Comparison of ENCODE assay signal across 9 cellular contexts in the genomic region with DNA sequence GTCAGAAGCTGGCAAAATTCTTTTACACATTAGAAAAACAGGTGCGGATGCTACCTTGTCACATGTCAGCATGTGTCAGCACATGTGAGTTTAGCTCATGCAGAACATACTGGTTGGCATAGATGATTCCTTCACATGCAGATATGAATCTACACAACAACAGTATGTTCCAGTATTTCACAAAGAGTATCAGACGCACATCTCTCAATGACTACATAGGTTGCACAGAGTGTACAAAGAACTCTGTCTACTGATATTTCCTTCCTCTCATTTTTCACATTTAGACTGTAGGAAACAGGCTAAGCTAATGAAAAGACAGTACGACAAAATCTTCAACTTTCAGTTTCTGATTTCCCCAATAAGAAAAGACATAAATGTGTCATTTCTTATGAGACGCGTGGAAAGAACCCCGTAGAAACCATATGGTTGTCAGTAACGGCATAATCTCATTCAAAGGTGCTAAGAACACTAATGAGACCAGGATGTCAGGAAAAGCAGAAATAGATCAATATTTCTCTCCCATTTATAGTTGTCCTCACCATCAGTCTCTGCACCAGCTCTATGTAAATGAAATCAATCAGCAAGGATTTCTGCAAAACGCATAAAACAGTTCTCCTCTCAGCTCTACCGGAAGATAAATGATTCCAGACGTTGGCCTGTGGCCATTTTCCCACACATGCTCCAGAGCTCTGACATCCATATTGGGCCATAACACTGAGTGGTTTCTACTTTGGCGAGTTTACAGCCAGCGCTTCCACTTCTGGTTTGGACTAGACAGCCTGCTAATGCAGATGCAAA.
A peak's percentile ranks its signal among the peaks of the same experiment; 100 is the strongest.
DNase-seq lines count a peak whose midpoint lies in the region; ATAC-seq, FAIRE-seq and TF ChIP-seq lines count a peak whose summit lies in the region.
"Had no signal": no experiment of that assay in that cellular context is flagged by ENCODE, and none has a peak within 500 bp of the region (broad histone marks: within the 10 kb centered on the region; RNA-seq: fewer than 3 reads in every experiment).

No MANE protein-coding gene starts in this region.

- H3K36me3 ChIP-seq in astrocyte (ENCODE audit: insufficient read depth, low read length) (no peaks in the 10 kb centered on the region), HepG2 (replicated peaks in 1 of 2; ENCODE audit: control insufficient read depth in 1 of 2, insufficient read depth in 2 of 2, low read length in 2 of 2) (peaks cover 0 to 11% of the 10 kb centered on the region in 2 experiments; a peak in 3 of 5 replicates), urinary bladder (ENCODE audit: insufficient read depth) (no peaks in the 10 kb centered on the region)

- peaks cover 38% of the 10 kb centered on the region for H3K4me1 Mint-ChIP-seq in astrocyte (ENCODE audit: low read depth, unreplicated experiment)

- DNase-seq in activated naive CD4-positive, alpha-beta T cell treated with anti-CD3 and anti-CD28 coated beads, Interleukin-2, amount 50 U/mL, for 72 hours (ENCODE audit: low spot score in 2 of 2): no peak
- DNase-seq in activated naive CD4-positive, alpha-beta T cell (lab: John Stamatoyannopoulos, UW): no peak
- DNase-seq in astrocyte (ENCODE audit: low read depth): peak; percentile 87
- no peak for DNase-seq in HepG2 (ENCODE audit: low spot score)
- DNase-seq in stimulated activated CD4-positive, alpha-beta T cell treated with anti-CD3 and anti-CD28 coated beads, Interleukin-12 subunit alpha, Interleukin-12 subunit beta, amount 100 ng/mL, for 4 hours: no peak

- peak overlapping the region; percentile 68 for H3K4me2 ChIP-seq in astrocyte (ENCODE audit: low read length)
- H3K4me2 ChIP-seq in HepG2 (ENCODE audit: low read depth, low read length): no peak overlapping the region

- H3K9me3 ChIP-seq in astrocyte (ENCODE audit: insufficient read depth, low read depth, low read length): no peaks in the 10 kb centered on the region
- H3K9me3 ChIP-seq in HepG2 (ENCODE audit: low read length): no peaks in the 10 kb centered on the region

- peaks cover 97% of the 10 kb centered on the region for H3K79me2 ChIP-seq in astrocyte (ENCODE audit: insufficient read depth, low read length)
- H3K79me2 ChIP-seq in HepG2 (ENCODE audit: insufficient read depth, low read length): peaks cover 41% of the 10 kb centered on the region

- CTCF ChIA-PET in HepG2 (lab: Yijun Ruan, JAX; ENCODE audit: low intra/inter-chr PET ratio, low total read pairs): no interaction called here

- TF ChIP-seq EP300 in HepG2 (IDR thresholded peaks at IDR 0.05; ENCODE audit: low read depth in 2 of 2, low read length in 2 of 2): no peak
- TF ChIP-seq EP300 in HepG2 (CRISPR knock-in tag; IDR thresholded peaks at IDR 0.05; ENCODE audit: borderline replicate concordance): no peak

- FAIRE-seq in astrocyte (lab: Jason Lieb, UNC): peak; percentile 56
- FAIRE-seq in HepG2 (lab: Jason Lieb, UNC): no peak

- no TSS peak for BruUV-seq in HepG2 (replicated peaks; lab: Mats Ljungman, UMichigan)

- H3K27me3 ChIP-seq in astrocyte (ENCODE audit: insufficient read depth, low read length): no peaks in the 10 kb centered on the region
- no peaks in the 10 kb centered on the region for H3K27me3 ChIP-seq in HepG2 (ENCODE audit: control insufficient read depth in 1 of 2, insufficient read depth in 2 of 2, low read length in 2 of 2)

- H3K36me3 Mint-ChIP-seq in activated naive CD4-positive, alpha-beta T cell treated with anti-CD3 and anti-CD28 coated beads, Interleukin-2, amount 50 U/mL, for 72 hours: no peaks in the 10 kb centered on the region
- H3K36me3 Mint-ChIP-seq in astrocyte (ENCODE audit: low read depth, unreplicated experiment): peaks cover 6% of the 10 kb centered on the region
- H3K36me3 Mint-ChIP-seq: IgD-negative memory B cell had no signal

- no peak for TF ChIP-seq POLR2A in HepG2 (IDR thresholded peaks at IDR 0.05; ENCODE audit: insufficient read depth in 1 of 2, low read depth in 2 of 2, low read length in 2 of 2)

- no peak for TF ChIP-seq RAD21 in HepG2 (CRISPR knock-in tag; IDR thresholded peaks at IDR 0.05)

- in situ Hi-C loops in HepG2 (cut with HindIII; ENCODE audit: extremely low pct_ligation_motif_present, low pct_unique_long_range_greater_than_20kb): no loop called here

- H3K9me3 Mint-ChIP-seq in activated naive CD4-positive, alpha-beta T cell treated with anti-CD3 and anti-CD28 coated beads, Interleukin-2, amount 50 U/mL, for 72 hours: peaks cover 0 to 6% of the 10 kb centered on the region in 2 donors
- peaks cover 3% of the 10 kb centered on the region for H3K9me3 Mint-ChIP-seq in astrocyte (ENCODE audit: unreplicated experiment)

- H3K27ac ChIP-seq in astrocyte (ENCODE audit: low read depth, low read length) (peak overlapping the region; percentile 46), HepG2 (ENCODE audit: extremely low read length, insufficient read depth, low read length) (no peak overlapping the region), urinary bladder (ENCODE audit: low read depth) (peak overlapping the region; percentile 68)

- peak overlapping the region; percentile 74 for H3K9ac ChIP-seq in astrocyte (ENCODE audit: low read length)
- no peak overlapping the region for H3K9ac ChIP-seq in HepG2 (ENCODE audit: insufficient read depth, low read depth, low read length)

- H3K4me3 ChIP-seq in astrocyte (ENCODE audit: insufficient read depth, low read depth, low read length) (peak overlapping the region; percentile 44), HepG2 (replicated peaks in 1 of 3; ENCODE audit: insufficient read depth in 1 of 3, low read depth in 2 of 3, low read length in 3 of 3) (no peak overlapping the region), urinary bladder (ENCODE audit: low read depth, low read length) (peak overlapping the region; percentile 34)

- H3K4me1 ChIP-seq in astrocyte (ENCODE audit: insufficient read depth, low read length): peaks cover 40% of the 10 kb centered on the region
- peaks cover 44% of the 10 kb centered on the region for H3K4me1 ChIP-seq in HepG2 (ENCODE audit: insufficient read depth, low read length)
- H3K4me1 ChIP-seq in urinary bladder (ENCODE audit: insufficient read depth): no peaks in the 10 kb centered on the region

- WGBS in HepG2 (ENCODE audit: low lambda C conversion rate): 98% methylated on average over 12 of the region's 12 CpGs
- WGBS in urinary bladder: 23% methylated on average over 12 of the region's 12 CpGs

- TF ChIP-seq CTCF in astrocyte (IDR thresholded peaks at IDR 0.05; ENCODE audit: insufficient read depth, low read depth, low read length): no peak
- no peak for TF ChIP-seq CTCF in HepG2 (CRISPR knock-in tag; IDR thresholded peaks at IDR 0.05)

- H4K20me1 ChIP-seq in astrocyte (ENCODE audit: insufficient read depth, low read length): peaks cover 11% of the 10 kb centered on the region
- H4K20me1 ChIP-seq in HepG2 (ENCODE audit: insufficient read depth, low read length): no peaks in the 10 kb centered on the region; the same call in 1 of the 2 replicates

- peak; percentile 16 to 89 for ATAC-seq in activated naive CD4-positive, alpha-beta T cell treated with anti-CD3 and anti-CD28 coated beads, Interleukin-2, amount 50 U/mL, for 72 hours
- ATAC-seq in HepG2 (no peak), HG03342 (IDR thresholded peaks at IDR 0.05; ENCODE audit: unreplicated experiment) (no peak), HG02870 (IDR thresholded peaks at IDR 0.05; ENCODE audit: unreplicated experiment) (no peak)

- H3K4me3 Mint-ChIP-seq in astrocyte (ENCODE audit: unreplicated experiment): no peak overlapping the region

- no peak overlapping the region for H2AFZ ChIP-seq in astrocyte (ENCODE audit: low read depth, low read length)
- no peak overlapping the region for H2AFZ ChIP-seq in HepG2 (ENCODE audit: low read length)

- no peaks in the 10 kb centered on the region for H3K27me3 Mint-ChIP-seq in astrocyte (ENCODE audit: low read depth, unreplicated experiment)

- POLR2A ChIA-PET in HepG2 (lab: Yijun Ruan, JAX): no interaction called here

- H3K27ac Mint-ChIP-seq in activated naive CD4-positive, alpha-beta T cell treated with anti-CD3 and anti-CD28 coated beads, Interleukin-2, amount 50 U/mL, for 72 hours: no peak overlapping the region
- no peak overlapping the region for H3K27ac Mint-ChIP-seq in astrocyte (ENCODE audit: unreplicated experiment)

- intact Hi-C loops in HepG2 (cut with micrococcal nuclease; ENCODE audit: unreplicated experiment): no loop called here

TF ChIP-seq in HepG2, 621 proteins besides CTCF, POLR2A, EP300 and RAD21:
- no peak for TF ChIP-seq POLR2AphosphoS2 (IDR thresholded peaks at IDR 0.05; ENCODE audit: low read depth, low read length)
- TF ChIP-seq, protein P1, sequence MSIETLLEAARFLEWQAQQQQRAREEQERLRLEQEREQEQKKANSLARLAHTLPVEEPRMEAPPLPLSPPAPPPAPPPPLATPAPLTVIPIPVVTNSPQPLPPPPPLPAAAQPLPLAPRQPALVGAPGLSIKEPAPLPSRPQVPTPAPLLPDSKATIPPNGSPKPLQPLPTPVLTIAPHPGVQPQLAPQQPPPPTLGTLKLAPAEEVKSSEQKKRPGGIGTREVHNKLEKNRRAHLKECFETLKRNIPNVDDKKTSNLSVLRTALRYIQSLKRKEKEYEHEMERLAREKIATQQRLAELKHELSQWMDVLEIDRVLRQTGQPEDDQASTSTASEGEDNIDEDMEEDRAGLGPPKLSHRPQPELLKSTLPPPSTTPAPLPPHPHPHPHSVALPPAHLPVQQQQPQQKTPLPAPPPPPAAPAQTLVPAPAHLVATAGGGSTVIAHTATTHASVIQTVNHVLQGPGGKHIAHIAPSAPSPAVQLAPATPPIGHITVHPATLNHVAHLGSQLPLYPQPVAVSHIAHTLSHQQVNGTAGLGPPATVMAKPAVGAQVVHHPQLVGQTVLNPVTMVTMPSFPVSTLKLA (IDR thresholded peaks at IDR 0.05): peak; percentile 91
TF ChIP-seq in HepG2: peak in this region for 1.

Comparison
In these comparisons a context has a peak if more than half of its experiments do, and no peak if none do; other contexts are left out.
1. ATAC-seq: peak in activated naive CD4-positive, alpha-beta T cell treated with anti-CD3 and anti-CD28 coated beads, Interleukin-2, amount 50 U/mL, for 72 hours (2 of 2); none in HepG2 (single experiment), HG03342 (single experiment) and HG02870 (single experiment).
2. H3K4me3 ChIP-seq: peak in astrocyte (single experiment) and urinary bladder (single experiment); none in HepG2 (0 of 3).